In genomic region chr12:67752226-67752732, GRCh38 we compare ENCODE assay signal across 13 cellular contexts.
"Had no signal": no experiment of that assay in that cellular context is flagged by ENCODE, and none has a peak within 500 bp of the region (broad histone marks: within the 10 kb centered on the region; RNA-seq: fewer than 3 reads in every experiment).

No MANE protein-coding gene starts in this region.

- H3K4me3 ChIP-seq: right atrium auricular region, thyroid gland, uterus had no signal

- DNase-seq: activated CD4-positive, alpha-beta T cell treated with anti-CD3 and anti-CD28 coated beads for 1 hour; activated CD4-positive, alpha-beta T cell treated with anti-CD3 and anti-CD28 coated beads, Interleukin-2, amount 50 U/mL, for 48 hours; activated gamma-delta T cell; activated naive CD8-positive, alpha-beta T cell treated with anti-CD3 and anti-CD28 coated beads, Interleukin-2, amount 10 ng/mL, durations not matched to agents 7 days and 5 days; activated T-cell treated with anti-CD3 and anti-CD28 coated beads, Interleukin-2, amount 50 U/mL, for 48 hours; aorta; left cardiac atrium; naive thymus-derived CD8-positive, alpha-beta T cell; small intestine; T-helper 9 cell; thyroid gland; uterus had no signal
